19 cellular contexts compared by ENCODE assay signal in the genomic region with DNA sequence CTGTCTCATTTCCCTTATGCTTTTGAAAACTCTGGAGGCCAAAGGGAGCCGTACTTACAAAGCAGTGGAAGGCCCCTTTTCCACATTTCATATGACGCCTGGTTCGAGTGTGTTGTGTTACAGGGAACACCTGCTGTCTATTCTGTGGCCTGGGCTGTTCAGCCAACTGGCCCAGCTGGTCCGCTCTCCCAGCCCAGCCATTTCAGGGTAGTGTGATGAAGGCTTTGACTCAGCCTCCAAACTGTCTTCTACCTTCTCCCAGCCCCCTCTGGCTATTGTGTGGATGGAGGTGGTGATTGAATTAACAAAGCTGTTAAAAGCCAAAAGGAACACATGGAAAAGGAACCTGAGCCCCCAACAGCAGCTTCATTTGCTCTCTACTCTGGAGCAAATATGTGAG.
DNase-seq lines count a peak whose midpoint lies in the region; ATAC-seq and TF ChIP-seq lines count a peak whose summit lies in the region.
"Had no signal": no experiment of that assay in that cellular context is flagged by ENCODE, and none has a peak within 500 bp of the region (broad histone marks: within the 10 kb centered on the region; RNA-seq: fewer than 3 reads in every experiment).

No MANE protein-coding gene starts in this region.

- H3K27ac ChIP-seq in right cardiac atrium (ENCODE audit: low read length), result no peak overlapping the region
- no peak overlapping the region for H3K27ac ChIP-seq in endodermal cell (ENCODE audit: low read depth, low read length)
- H3K27ac ChIP-seq: C4-2B had no signal

- H3K4me3 Mint-ChIP-seq in endodermal cell, result no peak overlapping the region
- H3K4me3 Mint-ChIP-seq: IgD-negative memory B cell had no signal

- H3K27me3 Mint-ChIP-seq in endodermal cell (ENCODE audit: insufficient read depth), result no peaks in the 10 kb centered on the region
- H3K27me3 Mint-ChIP-seq: IgD-negative memory B cell had no signal

- intact Hi-C loops in left ventricle myocardium superior (cut with micrococcal nuclease) (no loop called here), right cardiac atrium (cut with DNase I) (loop anchor here in 1 of 4 donors (10.0 kb wide), 1 partner anchor 66 kb away; no protein-coding TSS in a partner anchor)

- H3K9me3 ChIP-seq in right cardiac atrium (ENCODE audit: control insufficient read depth, low read length), result no peaks in the 10 kb centered on the region
- H3K9me3 ChIP-seq in endodermal cell (ENCODE audit: control insufficient read depth, low read length), result no peaks in the 10 kb centered on the region
- H3K9me3 ChIP-seq: MG63 had no signal

- H3K4me1 Mint-ChIP-seq in endodermal cell, result no peaks in the 10 kb centered on the region
- H3K4me1 Mint-ChIP-seq: IgD-negative memory B cell had no signal

- DNase-seq in left ventricle myocardium superior, result no peak
- DNase-seq in right cardiac atrium, result no peak
- peak; percentile 64 for DNase-seq in NCI-H524 treated with DMSO at 0.1 percent for 48 hours (lab: John Stamatoyannopoulos, UW)
- peak; percentile 55 for DNase-seq in endodermal cell
- DNase-seq in stimulated activated naive CD8-positive, alpha-beta T cell treated with anti-CD3 and anti-CD28 coated beads, Interleukin-15, Interleukin-2, amounts not matched to agents 100 U/mL and 50 U/mL, for 24 hours, result no peak
- no peak for DNase-seq in midbrain (lab: John Stamatoyannopoulos, UW)
- no peak for DNase-seq in HCEC 1CT
- DNase-seq: GDM1, Karpas-422, MG63, NCI-H1092, NCI-H2081, NCI-H748 treated with DMSO at 0.1 percent for 48 hours, SIG-M5, T-helper 1 cell had no signal

- no peaks in the 10 kb centered on the region for H3K36me3 Mint-ChIP-seq in endodermal cell (ENCODE audit: low read depth)
- H3K36me3 Mint-ChIP-seq: IgD-negative memory B cell had no signal

- no peaks in the 10 kb centered on the region for H3K9me3 Mint-ChIP-seq in endodermal cell
- H3K9me3 Mint-ChIP-seq: IgD-negative memory B cell had no signal

- H3K36me3 ChIP-seq in endodermal cell (ENCODE audit: control insufficient read depth, insufficient read depth, low read length), result no peaks in the 10 kb centered on the region
- H3K36me3 ChIP-seq: MG63 had no signal

- ATAC-seq in left ventricle myocardium superior, result peak; percentile 67
- no peak for ATAC-seq in right cardiac atrium
- ATAC-seq in stimulated activated naive CD8-positive, alpha-beta T cell treated with anti-CD3 and anti-CD28 coated beads, Interleukin-15, Interleukin-2, amounts not matched to agents 100 U/mL and 50 U/mL, for 24 hours, result no peak
- no peak for ATAC-seq in HG03095 (IDR thresholded peaks at IDR 0.05; ENCODE audit: unreplicated experiment)
- ATAC-seq: HCT116 had no signal

- H3K4me1 ChIP-seq in right cardiac atrium (ENCODE audit: control insufficient read depth, insufficient read depth, low read length) (no peaks in the 10 kb centered on the region), endodermal cell (ENCODE audit: control insufficient read depth, insufficient read depth, low read length) (peaks cover 7% of the 10 kb centered on the region)

- H3K9ac ChIP-seq in endodermal cell (ENCODE audit: extremely low read depth, low read length, poor library complexity, severe bottlenecking), result no peak overlapping the region

- H3K4me3 ChIP-seq in right cardiac atrium (ENCODE audit: low read length) (no peak overlapping the region), endodermal cell (ENCODE audit: low read length) (no peak overlapping the region)
- H3K4me3 ChIP-seq: MG63 had no signal

- H3K27ac Mint-ChIP-seq in endodermal cell, result no peak overlapping the region
- H3K27ac Mint-ChIP-seq: IgD-negative memory B cell had no signal

- WGBS in right cardiac atrium, result 73% methylated on average over 4 of the region's 4 CpGs
- WGBS in endodermal cell (ENCODE audit: insufficient coverage in 1 of 2, insufficient read length in 1 of 2), 2 experiments, result 85 to 100% methylated on average over 1 to 4 of the region's 4 CpGs

- H3K27me3 ChIP-seq in right cardiac atrium (ENCODE audit: control insufficient read depth, insufficient read depth) (no peaks in the 10 kb centered on the region), endodermal cell (ENCODE audit: control insufficient read depth, insufficient read depth, low read length, poor library complexity, severe bottlenecking) (no peaks in the 10 kb centered on the region)

- no peak for TF ChIP-seq CTCF in endodermal cell (conservative IDR thresholded peaks at IDR 0.05)

Comparison
In these comparisons a context has a peak if more than half of its experiments do, and no peak if none do; other contexts are left out.
1. DNase-seq: peak in NCI-H524 treated with DMSO at 0.1 percent for 48 hours (single experiment) and endodermal cell (single experiment); none in left ventricle myocardium superior (single experiment), right cardiac atrium (0 of 3), stimulated activated naive CD8-positive, alpha-beta T cell treated with anti-CD3 and anti-CD28 coated beads, Interleukin-15, Interleukin-2, amounts not matched to agents 100 U/mL and 50 U/mL, for 24 hours (single experiment), midbrain (single experiment) and HCEC 1CT (single experiment).